ENCODE assay signal across 8 cellular contexts in the genomic region with DNA sequence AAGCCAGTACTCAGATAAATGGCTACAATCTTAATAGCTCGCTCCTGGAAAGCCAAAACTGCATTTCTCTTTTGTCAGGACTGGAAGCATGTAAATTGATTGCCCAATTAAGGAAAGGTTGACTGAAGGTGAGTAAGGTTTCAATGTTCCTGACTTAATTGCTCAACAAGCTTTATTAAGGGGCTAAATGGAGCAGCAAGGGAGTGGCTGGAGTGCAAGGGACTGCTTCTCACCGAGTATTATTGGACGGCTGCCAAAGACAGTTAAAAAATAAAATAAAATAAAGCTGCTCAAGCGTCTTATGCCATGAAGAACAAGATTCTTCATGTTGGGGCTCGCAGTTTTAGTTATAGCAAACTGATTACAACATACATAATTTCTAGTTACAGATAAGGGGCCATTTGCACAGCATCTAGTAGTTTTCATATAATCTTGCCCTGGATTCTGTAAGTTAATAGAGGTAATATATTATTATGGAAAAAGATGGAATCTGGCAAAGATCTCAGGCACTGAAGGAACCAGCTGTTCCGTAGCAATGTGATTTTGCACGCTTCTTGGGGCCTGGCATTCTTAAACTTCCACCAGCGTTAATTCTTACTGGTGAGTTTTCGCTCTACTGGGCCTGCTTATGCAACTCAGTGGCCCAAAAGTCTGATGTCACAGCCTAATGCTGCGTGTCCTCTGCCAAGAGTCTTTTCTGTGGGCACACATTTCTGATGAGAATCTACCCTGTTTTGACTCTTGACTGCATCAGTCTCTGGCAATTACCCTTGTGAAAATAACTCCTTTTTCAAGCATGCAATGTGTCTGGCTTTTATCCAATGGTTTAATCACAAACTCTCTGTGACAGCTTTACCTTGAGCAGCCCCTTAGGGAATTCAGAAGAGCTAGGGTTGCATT.
DNase-seq lines count a peak whose midpoint lies in the region; ATAC-seq and TF ChIP-seq lines count a peak whose summit lies in the region.

No MANE protein-coding gene starts in this region.

- TF ChIP-seq CTCF in fibroblast of lung (conservative IDR thresholded peaks at IDR 0.05 in 1 of 2, IDR thresholded peaks at IDR 0.05 in 1 of 2; ENCODE audit: low read depth in 1 of 2, low read length in 2 of 2) = no peak
- no peak for TF ChIP-seq CTCF in retinal pigment epithelial cell (conservative IDR thresholded peaks at IDR 0.05; ENCODE audit: low read depth, low read length)
- TF ChIP-seq CTCF in endothelial cell (IDR thresholded peaks at IDR 0.05; ENCODE audit: unreplicated experiment) = no peak

- H3K9me3 ChIP-seq in fibroblast of lung (ENCODE audit: control insufficient read depth, insufficient read depth, low read depth, low read length) = no peaks in the 10 kb centered on the region

- H3K9ac ChIP-seq in fibroblast of lung (ENCODE audit: insufficient read depth, low read length) = no peak overlapping the region

- H3K36me3 Mint-ChIP-seq in activated CD4-positive, alpha-beta memory T cell treated with anti-CD3 and anti-CD28 coated beads for 36 hours = peaks cover 9% of the 10 kb centered on the region
- no peaks in the 10 kb centered on the region for H3K36me3 Mint-ChIP-seq in endothelial cell (ENCODE audit: low read depth, unreplicated experiment)

- no peaks in the 10 kb centered on the region for H3K27me3 ChIP-seq in fibroblast of lung (ENCODE audit: control insufficient read depth, insufficient read depth, low read length)

- H3K4me1 ChIP-seq in fibroblast of lung (ENCODE audit: control insufficient read depth, extremely low read depth, insufficient read depth, low read length) = no peaks in the 10 kb centered on the region

- no peaks in the 10 kb centered on the region for H3K79me2 ChIP-seq in fibroblast of lung (ENCODE audit: control insufficient read depth, insufficient read depth, low read length)

- CTCF ChIA-PET in activated CD4-positive, alpha-beta memory T cell treated with anti-CD3 and anti-CD28 coated beads for 36 hours (lab: Charles Lee) = interaction anchor here (1.9 to 2.3 kb wide), 2 partner anchors 35 to 142 kb away, joined by 6 to 7 read pairs; no protein-coding TSS in a partner anchor

- H3K27me3 Mint-ChIP-seq in activated CD4-positive, alpha-beta memory T cell treated with anti-CD3 and anti-CD28 coated beads for 36 hours = no peaks in the 10 kb centered on the region
- H3K27me3 Mint-ChIP-seq in endothelial cell (ENCODE audit: unreplicated experiment) = no peaks in the 10 kb centered on the region

- no peak overlapping the region for H3K4me2 ChIP-seq in fibroblast of lung (ENCODE audit: extremely low read depth, insufficient read depth, low read length)

- no peak overlapping the region for H3K27ac ChIP-seq in fibroblast of lung (ENCODE audit: insufficient read depth, low read length)

- peaks cover 13% of the 10 kb centered on the region for H3K9me3 Mint-ChIP-seq in activated CD4-positive, alpha-beta memory T cell treated with anti-CD3 and anti-CD28 coated beads for 36 hours
- no peaks in the 10 kb centered on the region for H3K9me3 Mint-ChIP-seq in endothelial cell (ENCODE audit: unreplicated experiment)

- no peaks in the 10 kb centered on the region for H3K36me3 ChIP-seq in fibroblast of lung (ENCODE audit: control insufficient read depth, insufficient read depth, low read length)

- H2AFZ ChIP-seq in fibroblast of lung (ENCODE audit: low read length) = no peak overlapping the region

- H3K4me3 ChIP-seq in fibroblast of lung (replicated peaks in 1 of 4; ENCODE audit: control extremely low read depth in 1 of 4, insufficient read depth in 1 of 4, low read depth in 3 of 4, low read length in 4 of 4) (no peak overlapping the region), retinal pigment epithelial cell (ENCODE audit: low read length) (no peak overlapping the region)

- H4K20me1 ChIP-seq in fibroblast of lung (ENCODE audit: control insufficient read depth, extremely low read depth, insufficient read depth, low read length) = no peaks in the 10 kb centered on the region

- DNase-seq in GM04504 (ENCODE audit: low read depth) (peak; percentile 81), NCI-H748 treated with DMSO at 0.1 percent for 48 hours (lab: John Stamatoyannopoulos, UW) (peak; percentile 62), fibroblast of lung (ENCODE audit: low read depth in 2 of 2) (peak; percentile 69 to 93), retinal pigment epithelial cell (ENCODE audit: low read depth) (peak; percentile 96), endothelial cell (ENCODE audit: low spot score) (no peak), COLO668 (lab: John Stamatoyannopoulos, UW; ENCODE audit: unreplicated experiment) (no peak)
- DNase-seq in activated CD4-positive, alpha-beta memory T cell treated with anti-CD3 and anti-CD28 coated beads for 36 hours = no peak

- H3K4me3 Mint-ChIP-seq in activated CD4-positive, alpha-beta memory T cell treated with anti-CD3 and anti-CD28 coated beads for 36 hours = no peak overlapping the region
- H3K4me3 Mint-ChIP-seq in endothelial cell (ENCODE audit: unreplicated experiment) = no peak overlapping the region

- no peak for ATAC-seq in HG02938 (IDR thresholded peaks at IDR 0.05; ENCODE audit: unreplicated experiment)

- no peak overlapping the region for H3K27ac Mint-ChIP-seq in activated CD4-positive, alpha-beta memory T cell treated with anti-CD3 and anti-CD28 coated beads for 36 hours
- H3K27ac Mint-ChIP-seq in endothelial cell (ENCODE audit: unreplicated experiment) = no peak overlapping the region

- intact Hi-C loops in activated CD4-positive, alpha-beta memory T cell treated with anti-CD3 and anti-CD28 coated beads for 36 hours (cut with micrococcal nuclease) = no loop called here

- H3K4me1 Mint-ChIP-seq in activated CD4-positive, alpha-beta memory T cell treated with anti-CD3 and anti-CD28 coated beads for 36 hours (ENCODE audit: low read depth) = peaks cover 5% of the 10 kb centered on the region
- H3K4me1 Mint-ChIP-seq in endothelial cell (ENCODE audit: unreplicated experiment) = peaks cover 5% of the 10 kb centered on the region

- POLR2A ChIA-PET in activated CD4-positive, alpha-beta memory T cell treated with anti-CD3 and anti-CD28 coated beads for 36 hours (lab: Charles Lee) = interaction anchor here (0.6 kb wide), 1 partner anchor 961 kb away, joined by 3 read pairs; no protein-coding TSS in a partner anchor

Comparison
In these comparisons a context has a peak if more than half of its experiments do, and no peak if none do; other contexts are left out.
1. DNase-seq: peak in GM04504 (single experiment), NCI-H748 treated with DMSO at 0.1 percent for 48 hours (single experiment), fibroblast of lung (2 of 2) and retinal pigment epithelial cell (single experiment); none in activated CD4-positive, alpha-beta memory T cell treated with anti-CD3 and anti-CD28 coated beads for 36 hours (single experiment), endothelial cell (single experiment) and COLO668 (single experiment).